ENCODE assay signal across 7 cellular contexts in genomic region chr10:27252267-27253000, GRCh38. TPM values are rescaled to one million over a fixed set of nuclear protein-coding genes. Genes with fewer than 3 reads are reported as not detected.
DNase-seq lines count a peak whose midpoint lies in the region; ATAC-seq lines count a peak whose summit lies in the region.

No MANE protein-coding gene starts in this region.

- in situ Hi-C loops in SK-MEL-5 (cut with HindIII; ENCODE audit: low pct_unique_long_range_greater_than_20kb, low sequenced_read_pairs): no loop called here

- peaks cover 2% of the 10 kb centered on the region for H3K9me3 ChIP-seq in iPS-18c (ENCODE audit: control insufficient read depth, insufficient read depth, low read length)

- H3K4me3 ChIP-seq in iPS-18c (ENCODE audit: insufficient read depth, low read depth, low read length): peak overlapping the region; percentile 51; the same call in 1 of the 2 replicates

- DNase-seq in SK-MEL-5 (ENCODE audit: low read depth, low spot score) (peak; percentile 64), NCI-H2171 treated with DMSO at 0.1 percent for 48 hours (lab: John Stamatoyannopoulos, UW) (no peak)
- peak; percentile 72 for DNase-seq in activated naive CD8-positive, alpha-beta T cell treated with anti-CD3 and anti-CD28 coated beads, Interleukin-2, amount 50 U/mL, for 16 hours (ENCODE audit: low read depth, low spot score)
- DNase-seq in stimulated activated CD4-positive, alpha-beta T cell treated with anti-CD3 and anti-CD28 coated beads, Interleukin-1b, Interleukin-23, amount 100 ng/mL, for 1 hour (ENCODE audit: low read depth in 2 of 2): peak; percentile 52 to 81

- ATAC-seq in GM18867 (IDR thresholded peaks at IDR 0.05; ENCODE audit: unreplicated experiment) (peak; percentile 100), HG03060 (IDR thresholded peaks at IDR 0.05; ENCODE audit: low read depth, unreplicated experiment) (peak; percentile 81)

RNA-seq across cellular contexts. Expression of gene ACBD5, which starts 11.8 kb away (rescaled TPM):
- total RNA-seq in SK-MEL-5 (2014; rRNA removed; shearing (Covaris generic)): 25.2 and 26.3 TPM in 2 replicates
- 16.1 and 17.3 TPM in 2 replicates for polyA plus RNA-seq in SK-MEL-5 (2015; cell fraction: cytosol; rRNA removed)
- polyA plus RNA-seq in SK-MEL-5 (2015; cell fraction: nucleus; rRNA removed): 10.2 and 12.6 TPM in 2 replicates
